ENCODE assay signal across 10 cellular contexts in the genomic region with DNA sequence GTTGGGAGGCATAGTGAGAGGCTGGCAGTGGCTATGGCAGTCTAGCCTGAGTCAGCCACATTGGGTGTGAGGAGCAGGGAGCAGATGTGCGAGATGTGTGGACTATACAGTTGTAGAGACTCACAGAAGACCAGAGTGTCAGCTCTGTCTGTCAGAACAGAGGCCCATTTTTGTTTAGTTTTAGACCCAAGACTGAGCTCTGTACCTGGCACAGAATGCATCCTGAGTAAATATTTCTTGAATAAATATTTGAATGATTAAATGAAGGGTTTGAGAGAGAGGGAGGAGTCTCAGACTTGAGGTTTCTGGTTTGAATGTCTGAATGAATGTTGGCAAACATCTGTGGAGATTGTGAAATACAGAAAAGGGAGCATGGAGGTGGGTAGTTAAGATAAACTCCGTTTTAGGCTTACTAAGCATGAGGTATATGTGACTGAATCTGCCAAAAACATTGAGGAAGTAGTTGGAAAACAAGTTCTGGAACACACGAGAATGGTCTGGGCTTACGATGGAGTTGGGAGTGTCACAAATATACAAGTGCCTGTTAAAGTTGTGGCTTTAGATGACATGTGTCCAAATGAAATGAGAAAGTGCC. TPM values are rescaled to one million over a fixed set of nuclear protein-coding genes. Genes with fewer than 3 reads are reported as not detected.
DNase-seq lines count a peak whose midpoint lies in the region; ATAC-seq lines count a peak whose summit lies in the region.
"Had no signal": no experiment of that assay in that cellular context is flagged by ENCODE, and none has a peak within 500 bp of the region (broad histone marks: within the 10 kb centered on the region; RNA-seq: fewer than 3 reads in every experiment).

No MANE protein-coding gene starts in this region.

- H4K12ac ChIP-seq in trophoblast cell (ENCODE audit: low read depth, low read length) = no peak overlapping the region

- no peak overlapping the region for H3K14ac ChIP-seq in trophoblast cell (ENCODE audit: low read length)

- H3K23ac ChIP-seq in trophoblast cell (ENCODE audit: low read length) = peak overlapping the region; percentile 97

- H2AK5ac ChIP-seq in trophoblast cell (ENCODE audit: low read length) = no peak overlapping the region

- H2BK5ac ChIP-seq in trophoblast cell (ENCODE audit: low read depth, low read length, poor library complexity) = no peak overlapping the region

- H4K8ac ChIP-seq in trophoblast cell (ENCODE audit: low read depth, low read length) = no peak overlapping the region

- no peak overlapping the region for H2AFZ ChIP-seq in trophoblast cell (ENCODE audit: insufficient read depth, low read length, poor library complexity)

- H3K79me2 ChIP-seq in trophoblast cell (ENCODE audit: control insufficient read depth, insufficient read depth, low read length, poor library complexity) = peaks cover 8% of the 10 kb centered on the region

- H4K91ac ChIP-seq in trophoblast cell (ENCODE audit: low read depth, low read length) = no peak overlapping the region

- peaks cover 0 to 3% of the 10 kb centered on the region in 2 experiments for H3K4me1 ChIP-seq in trophoblast cell (ENCODE audit: control insufficient read depth in 1 of 2, insufficient read depth in 2 of 2, low read length in 2 of 2)

- H3K27ac ChIP-seq in epithelial cell of prostate = peak overlapping the region; percentile 64
- H3K27ac ChIP-seq in trophoblast cell (ENCODE audit: low read depth, low read length) = no peak overlapping the region

- H3K9me3 ChIP-seq in trophoblast cell (ENCODE audit: insufficient read depth, low read depth, low read length) = no peaks in the 10 kb centered on the region

- no peak for ATAC-seq in HG02840 (IDR thresholded peaks at IDR 0.05; ENCODE audit: low FRiP score, unreplicated experiment)
- no peak for ATAC-seq in HG03520 (IDR thresholded peaks at IDR 0.05; ENCODE audit: unreplicated experiment)

- peaks cover 9 to 16% of the 10 kb centered on the region in 2 experiments for H3K36me3 ChIP-seq in trophoblast cell (ENCODE audit: control insufficient read depth in 1 of 2, insufficient read depth in 2 of 2, low read length in 2 of 2)

- no peak overlapping the region for H3K4ac ChIP-seq in trophoblast cell (ENCODE audit: low read depth, low read length)

- no peak overlapping the region for H2BK12ac ChIP-seq in trophoblast cell (ENCODE audit: low read length)

- no peak overlapping the region for H3K9ac ChIP-seq in trophoblast cell (ENCODE audit: low read length)

- DNase-seq in DMS53 treated with DMSO at 0.1 percent for 48 hours (lab: John Stamatoyannopoulos, UW; ENCODE audit: unreplicated experiment) (peak; percentile 4), NOMO-1 treated with dmso at 0.1 percent for 144 hours (lab: John Stamatoyannopoulos, UW; ENCODE audit: unreplicated experiment) (peak; percentile 28), epithelial cell of prostate (ENCODE audit: low read depth, low spot score) (peak; percentile 70), trophoblast cell (peak in 1 of 2 donors; percentile 43), T-helper 1 cell (no peak), HK-2 (ENCODE audit: unreplicated experiment) (no peak)
- DNase-seq: activated CD8-positive, alpha-beta memory T cell treated with anti-CD3 and anti-CD28 coated beads, Interleukin-2, amount 50 U/mL, for 4 hours; stimulated activated naive CD4-positive, alpha-beta T cell had no signal

- no CpG with 5 or more reads among the region's 4 CpGs for WGBS in trophoblast cell (ENCODE audit: extremely low coverage, insufficient coverage, insufficient read length)

- H3K4me2 ChIP-seq in trophoblast cell (ENCODE audit: low read length) = no peak overlapping the region

- H3K79me1 ChIP-seq in trophoblast cell (ENCODE audit: low read length) = peaks cover 8% of the 10 kb centered on the region

- no peak overlapping the region for H2BK120ac ChIP-seq in trophoblast cell (ENCODE audit: insufficient read depth, low read length, poor library complexity)

- H3K4me3 ChIP-seq in trophoblast cell (ENCODE audit: low read depth, low read length) = no peak overlapping the region

- H3K27me3 ChIP-seq in trophoblast cell (ENCODE audit: insufficient read depth, low read length) = no peaks in the 10 kb centered on the region

- H3K18ac ChIP-seq in trophoblast cell (ENCODE audit: low read length) = no peak overlapping the region

RNA-seq across cellular contexts. Expression of a gene that starts 3.6 kb away (rescaled TPM):
- 46.1 and 50.7 TPM in 2 replicates for polyA plus RNA-seq in trophoblast cell (2013)

RNA-seq across cellular contexts. Expression of a gene that starts 23.5 kb away (rescaled TPM):
- 39.8 and 40.3 TPM in 2 replicates for polyA plus RNA-seq in trophoblast cell (2013)

Comparison
In these comparisons a context has a peak if more than half of its experiments do, and no peak if none do; other contexts are left out.
1. DNase-seq: peak in DMS53 treated with DMSO at 0.1 percent for 48 hours (single experiment), NOMO-1 treated with dmso at 0.1 percent for 144 hours (single experiment) and epithelial cell of prostate (single experiment); none in T-helper 1 cell (0 of 5) and HK-2 (single experiment).